ENCODE assay signal across 34 cellular contexts in genomic region chr4:69194166-69194565, GRCh38. TPM values are rescaled to one million over a fixed set of nuclear protein-coding genes. Genes with fewer than 3 reads are reported as not detected.
"Had no signal": no experiment of that assay in that cellular context is flagged by ENCODE, and none has a peak within 500 bp of the region (broad histone marks: within the 10 kb centered on the region; RNA-seq: fewer than 3 reads in every experiment).

No MANE protein-coding gene starts in this region.

- H3K27ac ChIP-seq: brain microvascular endothelial cell, esophagus muscularis mucosa, foreskin keratinocyte, gastrocnemius medialis, heart left ventricle had no signal

- DNase-seq: activated CD4-positive, alpha-beta memory T cell treated with anti-CD3 and anti-CD28 coated beads for 36 hours; activated CD4-positive, alpha-beta T cell treated with anti-CD3 and anti-CD28 coated beads for 36 hours; activated CD4-positive, alpha-beta T cell treated with anti-CD3 and anti-CD28 coated beads, Interleukin-2, amount 10 ng/mL, durations not matched to agents 24 days and 14 days; activated CD4-positive, CD25-positive, alpha-beta regulatory T cell; activated CD4-positive, CD25-positive, alpha-beta regulatory T cell treated with anti-CD3 and anti-CD28 coated beads, Interleukin-2, amount 50 U/mL, for 72 hours; activated CD8-positive, alpha-beta memory T cell treated with anti-CD3 and anti-CD28 coated beads, Interleukin-2, amount 10 ng/mL, durations not matched to agents 7 days and 5 days; activated CD8-positive, alpha-beta memory T cell treated with anti-CD3 and anti-CD28 coated beads, Interleukin-2, amount 50 U/mL, for 4 hours; activated CD8-positive, alpha-beta T cell treated with anti-CD3 and anti-CD28 coated beads, Interleukin-2, amount 10 ng/mL, durations not matched to agents 7 days and 5 days; activated gamma-delta T cell; activated naive CD4-positive, alpha-beta T cell; activated naive CD4-positive, alpha-beta T cell treated with anti-CD3 and anti-CD28 coated beads, Interleukin-2, amount 10 ng/mL, durations not matched to agents 7 days and 5 days; activated T-cell treated with anti-CD3 and anti-CD28 coated beads, Interleukin-2, amount 50 U/mL, for 24 hours; activated T-cell treated with anti-CD3 and anti-CD28 coated beads, Interleukin-2, amount 50 U/mL, for 72 hours; amniotic stem cell; anterior cingulate cortex; brain microvascular endothelial cell; cortex of kidney; dermis blood vessel endothelial cell; effector CD4-positive, alpha-beta T cell; effector memory CD8-positive, alpha-beta T cell; erythroblast; foreskin keratinocyte; gastrocnemius medialis; glutamatergic neuron; heart left ventricle; T-helper 2 cell had no signal

- ATAC-seq: activated CD4-positive, alpha-beta T cell treated with anti-CD3 and anti-CD28 coated beads for 36 hours; activated CD8-positive, alpha-beta memory T cell treated with anti-CD3 and anti-CD28 coated beads, Interleukin-2, amount 10 ng/mL, durations not matched to agents 7 days and 5 days; activated CD8-positive, alpha-beta T cell treated with anti-CD3 and anti-CD28 coated beads, Interleukin-2, amount 10 ng/mL, durations not matched to agents 7 days and 5 days; activated T-cell treated with anti-CD3 and anti-CD28 coated beads, Interleukin-2, amount 50 U/mL, for 72 hours; effector memory CD8-positive, alpha-beta T cell; foreskin keratinocyte; gastrocnemius medialis; heart left ventricle had no signal

- H3K4me3 ChIP-seq: esophagus muscularis mucosa, gastrocnemius medialis, heart left ventricle had no signal

- H3K9me3 ChIP-seq: esophagus muscularis mucosa, gastrocnemius medialis had no signal

- H3K36me3 ChIP-seq: brain microvascular endothelial cell, esophagus muscularis mucosa, gastrocnemius medialis, heart left ventricle had no signal

- H3K4me1 ChIP-seq: esophagus muscularis mucosa, gastrocnemius medialis, heart left ventricle had no signal

- H3K27me3 ChIP-seq: brain microvascular endothelial cell, esophagus muscularis mucosa, foreskin keratinocyte, gastrocnemius medialis, heart left ventricle had no signal

RNA-seq across cellular contexts. Expression of gene UGT2B11, which starts 20.4 kb away (rescaled TPM):
- total RNA-seq: activated CD4-positive, alpha-beta memory T cell treated with anti-CD3 and anti-CD28 coated beads for 36 hours; activated CD4-positive, alpha-beta T cell treated with anti-CD3 and anti-CD28 coated beads for 36 hours; activated CD4-positive, alpha-beta T cell treated with anti-CD3 and anti-CD28 coated beads, Interleukin-2, amount 10 ng/mL, durations not matched to agents 24 days and 14 days; activated CD8-positive, alpha-beta memory T cell treated with anti-CD3 and anti-CD28 coated beads for 36 hours; activated CD8-positive, alpha-beta memory T cell treated with anti-CD3 and anti-CD28 coated beads, Interleukin-2, amount 10 ng/mL, durations not matched to agents 7 days and 5 days; activated CD8-positive, alpha-beta T cell treated with anti-CD3 and anti-CD28 coated beads, Interleukin-2, amount 10 ng/mL, durations not matched to agents 7 days and 5 days; activated T-cell treated with anti-CD3 and anti-CD28 coated beads, Interleukin-2, amount 50 U/mL, for 72 hours; astrocyte; bronchial epithelial cell; cardiac septum; chondrocyte; dermis blood vessel endothelial cell; esophagus muscularis mucosa; foreskin keratinocyte; gastrocnemius medialis; heart left ventricle; T-helper 1 cell treated with Interleukin-12 subunit alpha and Interleukin-12 subunit beta and Interleukin-4 antibody, amounts not matched to agents 30 ng/mL and 1 ng/mL, for 36 hours had no signal
- polyA plus RNA-seq: adipose tissue, foreskin keratinocyte, heart left ventricle had no signal
